ENCODE assay signal across 8 cellular contexts in the genomic region with DNA sequence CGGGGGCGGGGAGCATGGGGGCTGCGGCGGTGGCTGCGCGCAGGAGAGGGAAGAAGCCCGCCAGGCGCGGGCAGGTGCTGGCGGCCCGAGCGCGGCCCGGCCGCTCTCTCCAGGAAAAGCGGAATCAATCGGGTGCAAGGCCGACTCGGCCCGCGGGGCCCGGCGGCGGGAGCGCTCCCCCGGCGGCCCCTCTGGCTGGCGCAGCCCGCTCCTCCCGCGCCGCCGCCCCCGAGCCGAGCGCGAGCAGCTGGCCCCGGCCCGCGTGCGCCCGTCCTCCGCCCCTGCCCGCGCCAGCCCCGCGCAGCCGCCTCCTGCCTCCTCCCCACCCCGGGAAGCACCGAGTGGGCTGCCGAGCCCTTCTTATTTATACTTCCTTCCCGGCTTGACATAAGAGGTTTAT. TPM values are rescaled to one million over a fixed set of nuclear protein-coding genes. Genes with fewer than 3 reads are reported as not detected.
DNase-seq lines count a peak whose midpoint lies in the region; TF ChIP-seq lines count a peak whose summit lies in the region.

A gene with protein sequence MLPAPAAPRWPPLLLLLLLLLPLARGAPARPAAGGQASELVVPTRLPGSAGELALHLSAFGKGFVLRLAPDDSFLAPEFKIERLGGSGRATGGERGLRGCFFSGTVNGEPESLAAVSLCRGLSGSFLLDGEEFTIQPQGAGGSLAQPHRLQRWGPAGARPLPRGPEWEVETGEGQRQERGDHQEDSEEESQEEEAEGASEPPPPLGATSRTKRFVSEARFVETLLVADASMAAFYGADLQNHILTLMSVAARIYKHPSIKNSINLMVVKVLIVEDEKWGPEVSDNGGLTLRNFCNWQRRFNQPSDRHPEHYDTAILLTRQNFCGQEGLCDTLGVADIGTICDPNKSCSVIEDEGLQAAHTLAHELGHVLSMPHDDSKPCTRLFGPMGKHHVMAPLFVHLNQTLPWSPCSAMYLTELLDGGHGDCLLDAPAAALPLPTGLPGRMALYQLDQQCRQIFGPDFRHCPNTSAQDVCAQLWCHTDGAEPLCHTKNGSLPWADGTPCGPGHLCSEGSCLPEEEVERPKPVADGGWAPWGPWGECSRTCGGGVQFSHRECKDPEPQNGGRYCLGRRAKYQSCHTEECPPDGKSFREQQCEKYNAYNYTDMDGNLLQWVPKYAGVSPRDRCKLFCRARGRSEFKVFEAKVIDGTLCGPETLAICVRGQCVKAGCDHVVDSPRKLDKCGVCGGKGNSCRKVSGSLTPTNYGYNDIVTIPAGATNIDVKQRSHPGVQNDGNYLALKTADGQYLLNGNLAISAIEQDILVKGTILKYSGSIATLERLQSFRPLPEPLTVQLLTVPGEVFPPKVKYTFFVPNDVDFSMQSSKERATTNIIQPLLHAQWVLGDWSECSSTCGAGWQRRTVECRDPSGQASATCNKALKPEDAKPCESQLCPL (minus strand): TSS at position 339 of the 400 bp plus-strand sequence. CDS start 323 bp downstream, at position 16.

- DNase-seq in stimulated activated CD4-positive, alpha-beta T cell treated with anti-CD3 and anti-CD28 coated beads, Interleukin-15, amount 100 ng/mL, for 24 hours, result peak; percentile 21
- no peak for DNase-seq in stimulated activated CD4-positive, alpha-beta T cell treated with anti-CD3 and anti-CD28 coated beads, Interleukin-4, amount 100 ng/mL, for 4 hours
- DNase-seq in colonic mucosa (no peak), UCSD-AML1 (lab: John Stamatoyannopoulos, UW; ENCODE audit: unreplicated experiment) (no peak), NCI-H187 (lab: John Stamatoyannopoulos, UW) (no peak), iPS-NIHi7 (ENCODE audit: extremely low spot score) (no peak)
- no peak for DNase-seq in stimulated activated CD4-positive, alpha-beta T cell treated with anti-CD3 and anti-CD28 coated beads, Interleukin-12 subunit alpha, Interleukin-12 subunit beta, amount 100 ng/mL, for 4 hours

- H3K36me3 ChIP-seq in colonic mucosa, result no peaks in the 10 kb centered on the region
- no peaks in the 10 kb centered on the region for H3K36me3 ChIP-seq in muscle layer of duodenum (ENCODE audit: control insufficient read depth in 1 of 2, insufficient read depth in 2 of 2, low read length in 2 of 2)

- no peak for TF ChIP-seq CTCF in colonic mucosa (IDR thresholded peaks at IDR 0.05)

- H3K27me3 ChIP-seq in colonic mucosa (peaks cover 38% of the 10 kb centered on the region), muscle layer of duodenum (ENCODE audit: low read depth, low read length) (peaks cover 13% of the 10 kb centered on the region)

- H3K4me1 ChIP-seq in colonic mucosa (no peaks in the 10 kb centered on the region), muscle layer of duodenum (ENCODE audit: control insufficient read depth in 1 of 2, insufficient read depth in 2 of 2, low read length in 2 of 2) (peaks cover 0 to 22% of the 10 kb centered on the region in 2 donors)

- peak within 1 kb of the TSS; percentile 33 for H3K4me3 ChIP-seq in colonic mucosa
- peak within 1 kb of the TSS; percentile 52 to 71 for H3K4me3 ChIP-seq in muscle layer of duodenum (ENCODE audit: low read depth in 1 of 2, low read length in 2 of 2)

- no peak within 1 kb of the TSS for H3K27ac ChIP-seq in colonic mucosa
- no peak within 1 kb of the TSS for H3K27ac ChIP-seq in muscle layer of duodenum (ENCODE audit: low read length)

- intact Hi-C loops in colonic mucosa (cut with DNase I), result loop anchor here (5.0 kb wide), 1 partner anchor 216 kb away; no protein-coding TSS in a partner anchor

- peak within 1 kb of the TSS in 1 of 2 donors; percentile 24 for H3K9ac ChIP-seq in colonic mucosa (ENCODE audit: low read depth in 2 of 2, low read length in 2 of 2)

- H3K9me3 ChIP-seq in colonic mucosa (no peaks in the 10 kb centered on the region), muscle layer of duodenum (ENCODE audit: control insufficient read depth in 1 of 2, low read length in 2 of 2) (no peaks in the 10 kb centered on the region)

RNA-seq across cellular contexts. Expression of the gene that starts here (rescaled TPM):
- 10 to 100 TPM in 1 of 2 donors, under 1 TPM in 1; 0.42 to 12.2 TPM for total RNA-seq in colonic mucosa
